In genomic region chr3:43693594-43693993, GRCh38 we compare ENCODE assay signal across 1 cellular context.
TF ChIP-seq lines count a peak whose summit lies in the region.

No MANE protein-coding gene starts in this region.

TF ChIP-seq in K562, 482 proteins besides CTCF, POLR2A, EP300 and RAD21 (continued from another document):
- TF ChIP-seq ZNF518B (CRISPR knock-in tag; IDR thresholded peaks at IDR 0.05) (no peak), LEF1 (IDR thresholded peaks at IDR 0.05) (peak; percentile 15; the same call in 1 of the 2 replicates), ZNF277 (CRISPR knock-in tag; IDR thresholded peaks at IDR 0.05; ENCODE audit: borderline replicate concordance) (no peak), ATF3 (IDR thresholded peaks at IDR 0.05) (peak; percentile 85), ATF3 (CRISPR knock-in tag; conservative IDR thresholded peaks at IDR 0.05) (no peak), HDGF (IDR thresholded peaks at IDR 0.05) (0 out of 2 replicates have a peak, but pooled peaks have one; percentile 24), MGA (IDR thresholded peaks at IDR 0.05) (no peak), LARP7 (IDR thresholded peaks at IDR 0.05) (peak; percentile 86; the same call in 1 of the 2 replicates), SMARCE1 (IDR thresholded peaks at IDR 0.05) (peak; percentile 61; the same call in 1 of the 2 replicates), THRA (IDR thresholded peaks at IDR 0.05) (no peak), ZNF512 (tag; IDR thresholded peaks at IDR 0.05) (peak; percentile 34; the same call in 1 of the 2 replicates), FOSL1 (tag; conservative IDR thresholded peaks at IDR 0.05) (peak; percentile 61), HIVEP1 (CRISPR knock-in tag; IDR thresholded peaks at IDR 0.05) (no peak), VEZF1 (CRISPR knock-in tag; IDR thresholded peaks at IDR 0.05) (0 out of 2 replicates have a peak, but pooled peaks have one; percentile 31), JUND (IDR thresholded peaks at IDR 0.05; ENCODE audit: borderline replicate concordance, low read depth, low read length) (0 out of 2 replicates have a peak, but pooled peaks have one; percentile 18), JUND (tag; IDR thresholded peaks at IDR 0.05; ENCODE audit: borderline replicate concordance, low read depth, low read length) (no peak), PURB (CRISPR knock-in tag; IDR thresholded peaks at IDR 0.05; ENCODE audit: low read depth) (no peak), SNRNP70 (optimal IDR thresholded peaks at IDR 0.05; ENCODE audit: low read depth, low read length) (no peak)
